8 cellular contexts compared by ENCODE assay signal in genomic region chr9:68377723-68378122, GRCh38.
DNase-seq lines count a peak whose midpoint lies in the region; ATAC-seq and TF ChIP-seq lines count a peak whose summit lies in the region.
"Not testable (repeated sequence)": the region's sequence is repeated elsewhere in the genome, so short reads cannot be mapped to it uniquely, and the experiment has no call there.

No MANE protein-coding gene starts in this region.

- H3K27ac ChIP-seq in OCI-LY3 (ENCODE audit: low read length): peak overlapping the region; percentile 64

- not testable (repeated sequence) for H3K9ac ChIP-seq in OCI-LY3 (ENCODE audit: low read length)

- ATAC-seq in GM18867 (IDR thresholded peaks at IDR 0.05; ENCODE audit: unreplicated experiment): peak; percentile 80
- peak; percentile 95 for ATAC-seq in GM19438 (IDR thresholded peaks at IDR 0.05; ENCODE audit: low read depth, unreplicated experiment)
- ATAC-seq in GM21619 (IDR thresholded peaks at IDR 0.05; ENCODE audit: unreplicated experiment): peak; percentile 94
- peak; percentile 90 for ATAC-seq in HG02943 (IDR thresholded peaks at IDR 0.05; ENCODE audit: low read depth, unreplicated experiment)
- peak; percentile 67 for ATAC-seq in HG03196 (IDR thresholded peaks at IDR 0.05; ENCODE audit: unreplicated experiment)

- not testable (repeated sequence) for TF ChIP-seq CTCF in AG10803 (conservative IDR thresholded peaks at IDR 0.05; ENCODE audit: low read length); OCI-LY3 (IDR thresholded peaks at IDR 0.05; ENCODE audit: low read depth, low read length)

- H3K36me3 ChIP-seq in OCI-LY3 (replicated peaks; ENCODE audit: low read depth, low read length): not testable (repeated sequence)

- not testable (repeated sequence) for H3K4me1 ChIP-seq in OCI-LY3 (ENCODE audit: low read length)

- not testable (repeated sequence) for H3K4me3 ChIP-seq in AG10803 (ENCODE audit: low read length); OCI-LY3 (ENCODE audit: low read length)

- not testable (repeated sequence) for H3K27me3 ChIP-seq in OCI-LY3 (ENCODE audit: low read depth, low read length)

- H3K9me3 ChIP-seq in OCI-LY3 (ENCODE audit: insufficient read depth, low read length): not testable (repeated sequence)

- not testable (repeated sequence) for H2AFZ ChIP-seq in OCI-LY3 (ENCODE audit: low read depth, low read length)

- DNase-seq in AG10803 (ENCODE audit: low read depth) (peak; percentile 26), kidney tubule cell (ENCODE audit: low spot score) (peak; percentile 82)

- H3K79me2 ChIP-seq in OCI-LY3 (ENCODE audit: low read length): not testable (repeated sequence)

- H4K20me1 ChIP-seq in OCI-LY3 (ENCODE audit: insufficient read depth, low read length): not testable (repeated sequence)

- H3K4me2 ChIP-seq in OCI-LY3 (ENCODE audit: low read length): peak overlapping the region; percentile 14; the same call in 1 of the 2 replicates
